In the genomic region with DNA sequence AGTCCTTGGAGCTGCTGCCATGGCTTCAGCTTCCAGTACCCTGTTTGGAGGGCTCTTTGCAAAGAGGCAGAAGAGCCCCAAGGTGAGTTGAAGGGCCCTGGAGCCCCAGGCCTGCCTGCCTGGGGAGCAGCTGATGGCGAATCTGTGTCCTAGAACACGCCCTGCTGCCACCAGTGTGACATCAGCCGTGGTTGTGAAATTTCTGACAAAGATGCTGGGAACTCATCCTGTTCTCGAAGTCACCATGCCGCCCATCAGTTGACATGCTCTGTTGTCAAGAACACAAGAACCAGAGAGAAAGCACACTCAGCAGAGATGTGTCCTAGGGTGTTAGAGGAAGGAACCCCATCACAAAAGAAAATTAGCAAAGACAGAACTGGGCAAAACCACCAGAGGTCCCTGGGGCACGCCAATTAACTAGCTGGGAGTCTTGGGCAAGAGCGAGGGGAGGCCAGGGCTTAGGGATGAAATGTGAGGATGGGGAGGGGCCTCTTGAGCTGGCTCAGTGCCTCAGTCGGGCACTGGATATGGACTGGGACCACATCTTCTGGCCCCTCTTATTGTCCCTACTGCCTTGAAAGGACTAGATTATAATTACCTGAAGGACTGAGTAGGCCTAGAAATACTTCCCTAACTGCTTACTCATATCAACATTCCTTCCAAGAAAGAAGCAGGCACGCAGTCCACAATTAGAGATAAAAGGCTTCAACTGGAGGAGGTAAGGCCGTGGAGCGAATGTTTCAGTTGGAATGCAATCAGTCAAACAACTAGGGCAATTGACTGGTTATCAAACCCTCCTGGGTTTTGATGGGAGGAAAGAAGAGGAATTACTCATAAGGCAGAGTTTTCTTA, we compare ENCODE assay signal across 1 cellular context.
TF ChIP-seq lines count a peak whose summit lies in the region.

No MANE protein-coding gene starts in this region.

TF ChIP-seq in H1, 55 proteins besides CTCF, POLR2A, EP300 and RAD21:
- no peak for TF ChIP-seq HDAC2 (IDR thresholded peaks at IDR 0.05; ENCODE audit: borderline replicate concordance in 1 of 2, low read depth in 2 of 2, low read length in 2 of 2)
